22 cellular contexts compared by ENCODE assay signal in genomic region chr11:103968685-103969084, GRCh38.
DNase-seq lines count a peak whose midpoint lies in the region; ATAC-seq, FAIRE-seq and TF ChIP-seq lines count a peak whose summit lies in the region.
"Had no signal": no experiment of that assay in that cellular context is flagged by ENCODE, and none has a peak within 500 bp of the region (broad histone marks: within the 10 kb centered on the region; RNA-seq: fewer than 3 reads in every experiment).

No MANE protein-coding gene starts in this region.

- H3K27me3 ChIP-seq in heart left ventricle: no peaks in the 10 kb centered on the region
- H3K27me3 ChIP-seq in astrocyte (ENCODE audit: insufficient read depth, low read length): no peaks in the 10 kb centered on the region

- no peaks in the 10 kb centered on the region for H3K4me1 Mint-ChIP-seq in astrocyte (ENCODE audit: low read depth, unreplicated experiment)

- no peak overlapping the region for H3K27ac ChIP-seq in heart left ventricle
- H3K27ac ChIP-seq in astrocyte (ENCODE audit: low read depth, low read length): no peak overlapping the region
- H3K27ac ChIP-seq: 22Rv1, A549, C4-2B, HL-60 had no signal

- H3K9ac ChIP-seq in astrocyte (ENCODE audit: low read length): no peak overlapping the region

- H3K9me3 ChIP-seq in heart left ventricle (no peaks in the 10 kb centered on the region), astrocyte (ENCODE audit: insufficient read depth, low read depth, low read length) (no peaks in the 10 kb centered on the region)
- H3K9me3 ChIP-seq: A549, Caco-2 had no signal

- H4K20me1 ChIP-seq in astrocyte (ENCODE audit: insufficient read depth, low read length): no peaks in the 10 kb centered on the region

- no peak for TF ChIP-seq CTCF in heart left ventricle (IDR thresholded peaks at IDR 0.05)
- TF ChIP-seq CTCF in astrocyte (IDR thresholded peaks at IDR 0.05; ENCODE audit: insufficient read depth, low read depth, low read length): no peak

- no peak overlapping the region for H2AFZ ChIP-seq in astrocyte (ENCODE audit: low read depth, low read length)

- H3K79me2 ChIP-seq in astrocyte (ENCODE audit: insufficient read depth, low read length): no peaks in the 10 kb centered on the region

- no peaks in the 10 kb centered on the region for H3K27me3 Mint-ChIP-seq in astrocyte (ENCODE audit: low read depth, unreplicated experiment)
- H3K27me3 Mint-ChIP-seq: CD4-positive, alpha-beta T cell had no signal

- H3K4me2 ChIP-seq in astrocyte (ENCODE audit: low read length): no peak overlapping the region
- H3K4me2 ChIP-seq: A549 had no signal

- H3K36me3 Mint-ChIP-seq in astrocyte (ENCODE audit: low read depth, unreplicated experiment): no peaks in the 10 kb centered on the region

- H3K27ac Mint-ChIP-seq in astrocyte (ENCODE audit: unreplicated experiment): no peak overlapping the region
- H3K27ac Mint-ChIP-seq: CD4-positive, alpha-beta T cell; HFFc6 had no signal

- ATAC-seq in left ventricle myocardium superior (peak; percentile 41), heart left ventricle (no peak), GM19328 (IDR thresholded peaks at IDR 0.05; ENCODE audit: unreplicated experiment) (no peak)
- ATAC-seq: A549, HCT116 had no signal

- intact Hi-C loops in left ventricle myocardium superior (cut with micrococcal nuclease): no loop called here
- intact Hi-C loops in heart left ventricle (cut with DNase I): no loop called here

- H3K4me3 ChIP-seq in heart left ventricle (no peak overlapping the region), astrocyte (ENCODE audit: insufficient read depth, low read depth, low read length) (no peak overlapping the region)
- H3K4me3 ChIP-seq: A549 had no signal

- no peak for TF ChIP-seq POLR2A in heart left ventricle (IDR thresholded peaks at IDR 0.05)

- 88 to 92% (median 89%) methylated on average over 3 of the region's 3 CpGs for WGBS in heart left ventricle, 4 donors

- no peak overlapping the region for H3K4me3 Mint-ChIP-seq in astrocyte (ENCODE audit: unreplicated experiment)
- H3K4me3 Mint-ChIP-seq: CD4-positive, alpha-beta T cell; HFFc6 had no signal

- H3K36me3 ChIP-seq in heart left ventricle (no peaks in the 10 kb centered on the region), astrocyte (ENCODE audit: insufficient read depth, low read length) (no peaks in the 10 kb centered on the region)

- DNase-seq in NCI-H510A treated with DMSO at 0.1 percent for 48 hours (lab: John Stamatoyannopoulos, UW): peak; percentile 92
- no peak for DNase-seq in NCI-H510A (lab: John Stamatoyannopoulos, UW)
- DNase-seq in left ventricle myocardium superior: no peak
- DNase-seq in heart left ventricle: no peak
- DNase-seq in astrocyte (ENCODE audit: low read depth): peak; percentile 64
- no peak for DNase-seq in medulla oblongata (ENCODE audit: extremely low spot score)
- DNase-seq: AML-193; Caco-2; CD4-positive, alpha-beta T cell; GOT3; H7; HFFc6 had no signal

- FAIRE-seq in astrocyte (lab: Jason Lieb, UNC): no peak
- FAIRE-seq: A549, D721Med, G401.6, GM12892, GM18507 had no signal

- H3K9me3 Mint-ChIP-seq in astrocyte (ENCODE audit: unreplicated experiment): no peaks in the 10 kb centered on the region
- H3K9me3 Mint-ChIP-seq: CD4-positive, alpha-beta T cell; HFFc6 had no signal

- H3K4me1 ChIP-seq in heart left ventricle (no peaks in the 10 kb centered on the region), astrocyte (ENCODE audit: insufficient read depth, low read length) (no peaks in the 10 kb centered on the region)
- H3K4me1 ChIP-seq: A549, Caco-2 had no signal

Comparison
In these comparisons a context has a peak if more than half of its experiments do, and no peak if none do; other contexts are left out.
1. DNase-seq: peak in NCI-H510A treated with DMSO at 0.1 percent for 48 hours (single experiment) and astrocyte (single experiment); none in NCI-H510A (single experiment), left ventricle myocardium superior (single experiment), heart left ventricle (0 of 5) and medulla oblongata (single experiment).